ENCODE assay signal across 8 cellular contexts in the genomic region with DNA sequence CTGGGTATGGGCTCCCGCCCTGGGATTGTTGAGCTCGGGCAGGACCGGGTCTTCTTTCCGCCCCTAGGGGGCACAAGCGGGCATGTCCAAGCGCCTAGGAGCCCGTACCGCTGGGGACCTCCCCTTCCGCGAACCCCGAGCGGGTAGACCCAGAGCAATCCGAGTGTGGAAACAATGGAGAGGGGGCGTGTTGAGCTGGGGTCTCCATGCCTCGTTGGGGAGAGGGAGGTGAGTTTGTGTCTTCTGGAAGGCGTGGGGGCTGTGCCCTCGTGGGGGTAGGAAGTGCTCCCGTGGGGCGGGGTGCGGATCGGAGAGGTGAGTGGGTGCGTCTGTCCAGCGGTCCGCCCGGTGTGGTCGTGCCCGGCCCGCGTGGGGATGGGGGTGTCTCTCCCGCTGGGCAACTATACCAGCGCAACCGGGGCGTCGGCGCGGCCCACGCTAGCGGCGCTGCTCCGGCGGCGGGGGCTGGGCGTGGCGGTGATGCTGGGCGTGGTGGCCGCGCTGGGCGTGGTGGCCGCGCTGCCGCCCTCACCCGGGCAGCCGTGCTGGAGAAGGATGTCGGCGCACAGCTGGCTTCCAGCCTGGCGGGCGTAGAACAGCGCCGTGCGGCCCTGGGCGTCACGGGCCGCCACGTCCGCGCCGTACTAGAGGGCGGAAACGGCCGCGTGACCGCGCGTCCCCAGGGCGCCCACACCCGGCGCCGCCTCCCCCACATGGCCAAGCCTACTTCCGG. TPM values are rescaled to one million over a fixed set of nuclear protein-coding genes. Genes with fewer than 3 reads are reported as not detected.
DNase-seq lines count a peak whose midpoint lies in the region; ATAC-seq and TF ChIP-seq lines count a peak whose summit lies in the region.

No MANE protein-coding gene starts in this region.

- H3K9me3 ChIP-seq in trophoblast cell (ENCODE audit: insufficient read depth, low read depth, low read length), result peaks cover 19% of the 10 kb centered on the region

- no peak overlapping the region for H3K9ac ChIP-seq in trophoblast cell (ENCODE audit: low read length)

- H2AK5ac ChIP-seq in trophoblast cell (ENCODE audit: low read length), result no peak overlapping the region

- no peak overlapping the region for H3K14ac ChIP-seq in trophoblast cell (ENCODE audit: low read length)

- no peak overlapping the region for H2BK5ac ChIP-seq in trophoblast cell (ENCODE audit: low read depth, low read length, poor library complexity)

- no peaks in the 10 kb centered on the region for H3K79me1 ChIP-seq in trophoblast cell (ENCODE audit: low read length)

- peak overlapping the region; percentile 60 for H3K4me2 ChIP-seq in trophoblast cell (ENCODE audit: low read length)

- no peak overlapping the region for H3K23ac ChIP-seq in trophoblast cell (ENCODE audit: low read length)

- TF ChIP-seq CTCF in AG09319 (IDR thresholded peaks at IDR 0.05; ENCODE audit: low read depth, low read length), result peak; percentile 94

- no peak overlapping the region for H4K91ac ChIP-seq in trophoblast cell (ENCODE audit: low read depth, low read length)

- H3K79me2 ChIP-seq in trophoblast cell (ENCODE audit: control insufficient read depth, insufficient read depth, low read length, poor library complexity), result no peaks in the 10 kb centered on the region

- no CpG with 5 or more reads among the region's 79 CpGs for WGBS in trophoblast cell (ENCODE audit: extremely low coverage, insufficient coverage, insufficient read length)

- intact Hi-C loops in left cardiac atrium (cut with DNase I), result no loop called here

- H2BK12ac ChIP-seq in trophoblast cell (ENCODE audit: low read length), result no peak overlapping the region

- no peak overlapping the region for H3K4ac ChIP-seq in trophoblast cell (ENCODE audit: low read depth, low read length)

- ATAC-seq in left cardiac atrium (peak; percentile 80), HG03196 (IDR thresholded peaks at IDR 0.05; ENCODE audit: unreplicated experiment) (no peak), HG02852 (IDR thresholded peaks at IDR 0.05; ENCODE audit: unreplicated experiment) (no peak)

- no peak overlapping the region for H2BK120ac ChIP-seq in trophoblast cell (ENCODE audit: insufficient read depth, low read length, poor library complexity)

- no peak overlapping the region for H2AFZ ChIP-seq in trophoblast cell (ENCODE audit: insufficient read depth, low read length, poor library complexity)

- H4K8ac ChIP-seq in trophoblast cell (ENCODE audit: low read depth, low read length), result no peak overlapping the region

- H3K4me3 ChIP-seq in trophoblast cell (ENCODE audit: low read depth, low read length), result peak overlapping the region; percentile 55

- H3K27me3 ChIP-seq in trophoblast cell (ENCODE audit: insufficient read depth, low read length), result peaks cover 26% of the 10 kb centered on the region

- peaks cover 7 to 12% of the 10 kb centered on the region in 2 experiments for H3K4me1 ChIP-seq in trophoblast cell (ENCODE audit: control insufficient read depth in 1 of 2, insufficient read depth in 2 of 2, low read length in 2 of 2)

- H4K12ac ChIP-seq in trophoblast cell (ENCODE audit: low read depth, low read length), result no peak overlapping the region

- H3K36me3 ChIP-seq in trophoblast cell (ENCODE audit: control insufficient read depth in 1 of 2, insufficient read depth in 2 of 2, low read length in 2 of 2), result peaks cover 3 to 5% of the 10 kb centered on the region in 2 experiments

- DNase-seq in AG09319 (ENCODE audit: extremely low read depth, low read depth) (peak; percentile 55), H4 (ENCODE audit: low spot score) (peak; percentile 74), NCI-H446 (lab: John Stamatoyannopoulos, UW) (peak; percentile 90 to 91), amniotic epithelial cell (ENCODE audit: low read depth) (peak; percentile 56), left cardiac atrium (peak; percentile 86), trophoblast cell (peak in 1 of 2 donors; percentile 48)

- H3K27ac ChIP-seq in trophoblast cell (ENCODE audit: low read depth, low read length), result no peak overlapping the region

- no peak overlapping the region for H3K18ac ChIP-seq in trophoblast cell (ENCODE audit: low read length)

RNA-seq across cellular contexts. Expression of a gene that starts 12.2 kb away (rescaled TPM):
- total RNA-seq in H4 (2014; rRNA removed; shearing (Covaris generic)), result 0.99 and 2.4 TPM in 2 replicates
- total RNA-seq in left cardiac atrium, result 1 to 10 TPM; 3.2 to 5.0 TPM
- 0.01 TPM in 1 of 2 replicates, not detected in the other for polyA plus RNA-seq in trophoblast cell (2013)

RNA-seq across cellular contexts. Expression of a gene that starts 18.5 kb away (rescaled TPM):
- total RNA-seq in H4 (2014; rRNA removed; shearing (Covaris generic)), result 64.1 and 76.5 TPM in 2 replicates
- total RNA-seq in left cardiac atrium, result 10 to 100 TPM; 34.9 to 37.1 TPM
- polyA plus RNA-seq in trophoblast cell (2013), result 8.1 and 8.8 TPM in 2 replicates

RNA-seq across cellular contexts. Expression of a gene that starts 25.8 kb away (rescaled TPM):
- 298 and 323 TPM in 2 replicates for total RNA-seq in H4 (2014; rRNA removed; shearing (Covaris generic))
- 10 to 100 TPM; 45.2 to 62.0 TPM for total RNA-seq in left cardiac atrium
- polyA plus RNA-seq in trophoblast cell (2013), result 66.1 and 68.0 TPM in 2 replicates

RNA-seq across cellular contexts. Expression of a gene that starts 28.6 kb away (rescaled TPM):
- total RNA-seq in H4 (2014; rRNA removed; shearing (Covaris generic)), result 5.5 and 7.3 TPM in 2 replicates
- 10 to 100 TPM; 11.7 to 15.0 TPM for total RNA-seq in left cardiac atrium
- polyA plus RNA-seq in trophoblast cell (2013), result 1.1 and 1.4 TPM in 2 replicates

RNA-seq across cellular contexts. Expression of a gene that starts 32.4 kb away (rescaled TPM):
- total RNA-seq in H4 (2014; rRNA removed; shearing (Covaris generic)), result 221 and 235 TPM in 2 replicates
- total RNA-seq in left cardiac atrium, result 100 to 1,000 TPM; 160 to 163 TPM
- 106 and 110 TPM in 2 replicates for polyA plus RNA-seq in trophoblast cell (2013)

Comparison
In these comparisons a context has a peak if more than half of its experiments do, and no peak if none do; other contexts are left out.
1. ATAC-seq: peak in left cardiac atrium (2 of 2); none in HG03196 (single experiment) and HG02852 (single experiment).